ENCODE assay signal across 9 cellular contexts in genomic region chr12:76820888-76821482, GRCh38. TPM values are rescaled to one million over a fixed set of nuclear protein-coding genes. Genes with fewer than 3 reads are reported as not detected.
DNase-seq lines count a peak whose midpoint lies in the region; ATAC-seq, FAIRE-seq and TF ChIP-seq lines count a peak whose summit lies in the region.
"Had no signal": no experiment of that assay in that cellular context is flagged by ENCODE, and none has a peak within 500 bp of the region (broad histone marks: within the 10 kb centered on the region; RNA-seq: fewer than 3 reads in every experiment).

No MANE protein-coding gene starts in this region.

- no peak overlapping the region for H3K4me3 Mint-ChIP-seq in CD4-positive, alpha-beta T cell
- no peak overlapping the region for H3K4me3 Mint-ChIP-seq in activated T-cell treated with anti-CD3 and anti-CD28 coated beads, Interleukin-2, amount 50 U/mL, for 72 hours
- H3K4me3 Mint-ChIP-seq in stimulated activated effector memory CD8-positive, alpha-beta T cell treated with anti-CD3 and anti-CD28 coated beads, Interleukin-12 subunit alpha, Interleukin-12 subunit beta, amount 100 ng/mL, for 72 hours: no peak overlapping the region

- RAD21 ChIA-PET in GM12878 (lab: Charles Lee; ENCODE audit: unreplicated experiment): no interaction called here

- no peaks in the 10 kb centered on the region for H3K4me1 ChIP-seq in GM12878 (ENCODE audit: control insufficient read depth, insufficient read depth, low read length)
- H3K4me1 ChIP-seq in left lung: no peaks in the 10 kb centered on the region

- in situ Hi-C loops in GM12878 (cut with MboI): no loop called here

- no peak overlapping the region for H2AFZ ChIP-seq in GM12878 (ENCODE audit: control insufficient read depth, low read depth, low read length)

- H3K9me3 Mint-ChIP-seq in CD4-positive, alpha-beta T cell: no peaks in the 10 kb centered on the region
- H3K9me3 Mint-ChIP-seq in activated T-cell treated with anti-CD3 and anti-CD28 coated beads, Interleukin-2, amount 50 U/mL, for 72 hours: no peaks in the 10 kb centered on the region
- H3K9me3 Mint-ChIP-seq in stimulated activated effector memory CD8-positive, alpha-beta T cell treated with anti-CD3 and anti-CD28 coated beads, Interleukin-12 subunit alpha, Interleukin-12 subunit beta, amount 100 ng/mL, for 72 hours: no peaks in the 10 kb centered on the region

- no peak for FAIRE-seq in GM12878 (lab: Jason Lieb, UNC)

- DNase-seq in ELF-1 (ENCODE audit: low read depth, low spot score) (peak; percentile 12), Kasumi-1 (lab: John Stamatoyannopoulos, UW) (peak; percentile 38 to 55), GM12878 (ENCODE audit: low read depth, low spot score) (no peak), left lung (no peak)
- no peak for DNase-seq in CD4-positive, alpha-beta T cell
- DNase-seq in activated T-cell treated with anti-CD3 and anti-CD28 coated beads, Interleukin-2, amount 50 U/mL, for 72 hours: no peak
- no peak for DNase-seq in stimulated activated effector memory CD8-positive, alpha-beta T cell treated with anti-CD3 and anti-CD28 coated beads, Interleukin-12 subunit alpha, Interleukin-12 subunit beta, amount 100 ng/mL, for 72 hours (ENCODE audit: low spot score in 2 of 2)

- H3K27ac Mint-ChIP-seq in CD4-positive, alpha-beta T cell: no peak overlapping the region
- no peak overlapping the region for H3K27ac Mint-ChIP-seq in activated T-cell treated with anti-CD3 and anti-CD28 coated beads, Interleukin-2, amount 50 U/mL, for 72 hours
- H3K27ac Mint-ChIP-seq in stimulated activated effector memory CD8-positive, alpha-beta T cell treated with anti-CD3 and anti-CD28 coated beads, Interleukin-12 subunit alpha, Interleukin-12 subunit beta, amount 100 ng/mL, for 72 hours: no peak overlapping the region

- CTCF ChIA-PET in GM12878 (lab: Yijun Ruan, JAX): interaction anchor here (0.7 to 1.8 kb wide), 9 partner anchors 9 to 196 kb away, joined by 3 to 5 read pairs (median 3); partner anchors contain the start of gene ZDHHC17
- CTCF ChIA-PET in CD4-positive, alpha-beta T cell (lab: Charles Lee): no interaction called here

- peak; percentile 16 to 26 (median 25); a peak in 3 of 6 replicates for TF ChIP-seq CTCF in GM12878 (IDR thresholded peaks at IDR 0.05 in 2 of 3, conservative IDR thresholded peaks at IDR 0.05 in 1 of 3; ENCODE audit: control insufficient read depth in 2 of 3, extremely low read depth in 1 of 3, insufficient read depth in 1 of 3, low read depth in 3 of 3, low read length in 3 of 3)
- TF ChIP-seq CTCF in left lung (IDR thresholded peaks at IDR 0.05): peak; percentile 19 to 28
- TF ChIP-seq CTCF in CD4-positive, alpha-beta T cell (IDR thresholded peaks at IDR 0.05): no peak

- H3K9ac ChIP-seq in GM12878 (ENCODE audit: control insufficient read depth, insufficient read depth, low read length): no peak overlapping the region

- H3K27ac ChIP-seq in GM12878 (ENCODE audit: control insufficient read depth, insufficient read depth) (no peak overlapping the region), left lung (no peak overlapping the region)
- no peak overlapping the region for H3K27ac ChIP-seq in CD4-positive, alpha-beta T cell (ENCODE audit: low read depth, low read length)
- H3K27ac ChIP-seq: ovary had no signal

- SMC1A ChIA-PET in GM12878 (lab: Charles Lee; ENCODE audit: uncharacterized antibody, unreplicated experiment): interaction anchor here (0.6 to 1.5 kb wide), 6 partner anchors 12 to 420 kb away, joined by 3 to 5 read pairs (median 3); no protein-coding TSS in a partner anchor

- no peak for ATAC-seq in GM12878
- peak; percentile 41 for ATAC-seq in left lung
- no peak for ATAC-seq in GM19467 (IDR thresholded peaks at IDR 0.05; ENCODE audit: unreplicated experiment)
- no peak for ATAC-seq in CD4-positive, alpha-beta T cell (ENCODE audit: poor library complexity)
- ATAC-seq in activated T-cell treated with anti-CD3 and anti-CD28 coated beads, Interleukin-2, amount 50 U/mL, for 72 hours (replicated peaks in 1 of 2): no peak
- ATAC-seq in stimulated activated effector memory CD8-positive, alpha-beta T cell treated with anti-CD3 and anti-CD28 coated beads, Interleukin-12 subunit alpha, Interleukin-12 subunit beta, amount 100 ng/mL, for 72 hours: no peak

- H3K36me3 ChIP-seq in GM12878 (ENCODE audit: control insufficient read depth in 2 of 2, insufficient read depth in 2 of 2, low read length in 1 of 2) (peaks cover 0 to 8% of the 10 kb centered on the region in 2 experiments; a peak in 2 of 4 replicates), left lung (peaks cover 0 to 11% of the 10 kb centered on the region in 2 donors)
- H3K36me3 ChIP-seq: ovary had no signal

- POLR2A ChIA-PET in GM12878 (lab: Charles Lee): no interaction called here
- POLR2A ChIA-PET in CD4-positive, alpha-beta T cell (lab: Charles Lee): no interaction called here

- H3K4me3 ChIP-seq in GM12878 (no peak overlapping the region), left lung (no peak overlapping the region)
- H3K4me3 ChIP-seq: ovary had no signal

- no peak overlapping the region for H3K4me2 ChIP-seq in GM12878 (ENCODE audit: control insufficient read depth, insufficient read depth)

- no peaks in the 10 kb centered on the region for H3K4me1 Mint-ChIP-seq in CD4-positive, alpha-beta T cell (ENCODE audit: low read depth)
- H3K4me1 Mint-ChIP-seq in activated T-cell treated with anti-CD3 and anti-CD28 coated beads, Interleukin-2, amount 50 U/mL, for 72 hours (ENCODE audit: low read depth): no peaks in the 10 kb centered on the region
- no peaks in the 10 kb centered on the region for H3K4me1 Mint-ChIP-seq in stimulated activated effector memory CD8-positive, alpha-beta T cell treated with anti-CD3 and anti-CD28 coated beads, Interleukin-12 subunit alpha, Interleukin-12 subunit beta, amount 100 ng/mL, for 72 hours

- 57% methylated on average over 2 of the region's 2 CpGs for WGBS in GM12878 (ENCODE audit: insufficient coverage, insufficient replicate concordance, low lambda C conversion rate, missing lambda C conversion rate)

- BruUV-seq in GM12878 (replicated peaks; lab: Mats Ljungman, UMichigan): no TSS peak

- H4K20me1 ChIP-seq in GM12878 (ENCODE audit: control insufficient read depth, insufficient read depth): no peaks in the 10 kb centered on the region

- peaks cover 58% of the 10 kb centered on the region for H3K36me3 Mint-ChIP-seq in CD4-positive, alpha-beta T cell (ENCODE audit: low read depth)
- H3K36me3 Mint-ChIP-seq in activated T-cell treated with anti-CD3 and anti-CD28 coated beads, Interleukin-2, amount 50 U/mL, for 72 hours (ENCODE audit: insufficient read depth in 2 of 2): no peaks in the 10 kb centered on the region
- peaks cover 47% of the 10 kb centered on the region for H3K36me3 Mint-ChIP-seq in stimulated activated effector memory CD8-positive, alpha-beta T cell treated with anti-CD3 and anti-CD28 coated beads, Interleukin-12 subunit alpha, Interleukin-12 subunit beta, amount 100 ng/mL, for 72 hours

- no peaks in the 10 kb centered on the region for H3K27me3 ChIP-seq in GM12878 (replicated peaks in 1 of 2; ENCODE audit: control insufficient read depth in 2 of 2, insufficient read depth in 2 of 2, low read length in 1 of 2)
- H3K27me3 ChIP-seq in left lung: no peaks in the 10 kb centered on the region
- H3K27me3 ChIP-seq in CD4-positive, alpha-beta T cell (ENCODE audit: control insufficient read depth, insufficient read depth, low read length): no peaks in the 10 kb centered on the region
- H3K27me3 ChIP-seq: ovary had no signal

- TF ChIP-seq EP300 in GM12878 (IDR thresholded peaks at IDR 0.05; ENCODE audit: borderline replicate concordance in 1 of 2, control insufficient read depth in 1 of 2, low read depth in 2 of 2, low read length in 2 of 2): no peak

- no peak for TF ChIP-seq RAD21 in GM12878 (IDR thresholded peaks at IDR 0.05; ENCODE audit: insufficient read depth, low read depth, low read length)

- H3K27me3 Mint-ChIP-seq in CD4-positive, alpha-beta T cell: no peaks in the 10 kb centered on the region
- H3K27me3 Mint-ChIP-seq in activated T-cell treated with anti-CD3 and anti-CD28 coated beads, Interleukin-2, amount 50 U/mL, for 72 hours (ENCODE audit: low read depth): no peaks in the 10 kb centered on the region

- TF ChIP-seq POLR2A in GM12878 (IDR thresholded peaks at IDR 0.05; ENCODE audit: low read depth, low read length): no peak

- intact Hi-C loops in GM12878 (cut with micrococcal nuclease; ENCODE audit: unreplicated experiment) (no loop called here), left lung (cut with DNase I) (no loop called here)
- intact Hi-C loops in CD4-positive, alpha-beta T cell (cut with DNase I, micrococcal nuclease): no loop called here

- H3K9me3 ChIP-seq in GM12878 (replicated peaks; ENCODE audit: control insufficient read depth, insufficient read depth, low read length) (no peaks in the 10 kb centered on the region), left lung (no peaks in the 10 kb centered on the region)
- H3K9me3 ChIP-seq in CD4-positive, alpha-beta T cell (ENCODE audit: control insufficient read depth, low read length): no peaks in the 10 kb centered on the region
- H3K9me3 ChIP-seq: ovary had no signal

- no peaks in the 10 kb centered on the region for H3K79me2 ChIP-seq in GM12878 (ENCODE audit: control insufficient read depth, insufficient read depth, low read length)

RNA-seq across cellular contexts. Expression of gene ZDHHC17, which starts 57.1 kb away (rescaled TPM):
- 142 and 151 TPM in 2 replicates for total RNA-seq in GM12878 (2013; cell fraction: nucleolus; rRNA removed)
- total RNA-seq in GM12878 (2014; rRNA removed) (27.7 and 29.7 TPM in 2 replicates), GM12878 (2014; rRNA removed; fragmentation: Illumina TruSeq; extraction: Trizol) (26.7 and 30.7 TPM in 2 replicates), GM12878 (2021) (19.0 and 19.2 TPM in 2 replicates), left lung (10 to 100 TPM; 26.8 to 32.1 TPM)
- polyA plus RNA-seq in GM12878 (2011; ENCODE audit: low read depth): 9.1 TPM
- polyA plus RNA-seq in GM12878 (2011; rRNA removed) (50.0 and 67.2 TPM in 2 replicates), GM12878 (2014; fragmentation: Illumina TruSeq; extraction: Trizol) (19.4 and 26.8 TPM in 2 replicates), GM12878 (2014; fragmentation: Nextera tagmentation; extraction: Ambion mirVana) (1 to 10 TPM; 4.3 to 4.9 TPM), GM12878 (2014; rRNA removed) (18.7 and 21.8 TPM in 2 replicates), GM12878 (2016; fragmentation: Nextera tagmentation; extraction: Ambion mirVana) (10 to 100 TPM; 12.0 to 13.1 TPM)
- polyA plus RNA-seq in GM12878 (2011; cell fraction: cytosol; rRNA removed): 17.4 and 21.8 TPM in 2 replicates
- 93.8 and 118 TPM in 2 replicates for polyA plus RNA-seq in GM12878 (2011; cell fraction: nucleus; rRNA removed)
- 13.8 TPM in 2 replicates for polyA plus RNA-seq in GM12878 (2012)
- polyA minus RNA-seq in GM12878 (2011; rRNA and poly(A)+ RNA removed): 107 and 169 TPM in 2 replicates
- polyA minus RNA-seq in GM12878 (2011; cell fraction: cytosol; rRNA and poly(A)+ RNA removed): 20.6 and 22.5 TPM in 2 replicates
- polyA minus RNA-seq in GM12878 (2011; cell fraction: nucleus; rRNA and poly(A)+ RNA removed): 86.8 and 118 TPM in 2 replicates
- 10 to 100 TPM; 36.4 to 42.6 TPM for total RNA-seq in CD4-positive, alpha-beta T cell
- total RNA-seq in activated T-cell treated with anti-CD3 and anti-CD28 coated beads, Interleukin-2, amount 50 U/mL, for 72 hours: 10 to 100 TPM; 26.0 to 28.7 TPM

RNA-seq across cellular contexts. Expression of gene CSRP2, which starts 57.8 kb away (rescaled TPM):
- 0.86 and 1.3 TPM in 2 replicates for total RNA-seq in GM12878 (2013; cell fraction: nucleolus; rRNA removed)
- total RNA-seq in GM12878 (2014; rRNA removed) (0.17 and 0.38 TPM in 2 replicates), GM12878 (2014; rRNA removed; fragmentation: Illumina TruSeq; extraction: Trizol) (0.23 and 0.27 TPM in 2 replicates), GM12878 (2021) (1.0 and 1.6 TPM in 2 replicates), left lung (10 to 100 TPM; 24.8 to 28.9 TPM)
- polyA plus RNA-seq in GM12878 (2011; ENCODE audit: low read depth): 0.94 TPM
- polyA plus RNA-seq in GM12878 (2011; rRNA removed) (1.2 and 1.3 TPM in 2 replicates), GM12878 (2014; fragmentation: Illumina TruSeq; extraction: Trizol) (0.06 and 0.32 TPM in 2 replicates), GM12878 (2014; fragmentation: Nextera tagmentation; extraction: Ambion mirVana) (under 1 TPM; 0.47 to 0.69 TPM), GM12878 (2014; rRNA removed) (0.08 TPM in 2 replicates), GM12878 (2016; fragmentation: Nextera tagmentation; extraction: Ambion mirVana) (under 1 TPM; 0.58 to 0.64 TPM)
- 0.82 and 0.85 TPM in 2 replicates for polyA plus RNA-seq in GM12878 (2011; cell fraction: cytosol; rRNA removed)
- 0.45 and 0.70 TPM in 2 replicates for polyA plus RNA-seq in GM12878 (2011; cell fraction: nucleus; rRNA removed)
- 1.0 and 1.1 TPM in 2 replicates for polyA plus RNA-seq in GM12878 (2012)
- 0.93 and 1.0 TPM in 2 replicates for polyA minus RNA-seq in GM12878 (2011; rRNA and poly(A)+ RNA removed)
- not detected in 2 replicates for polyA minus RNA-seq in GM12878 (2011; cell fraction: cytosol; rRNA and poly(A)+ RNA removed)
- 0.48 and 2.0 TPM in 2 replicates for polyA minus RNA-seq in GM12878 (2011; cell fraction: nucleus; rRNA and poly(A)+ RNA removed)
- not detected for total RNA-seq in CD4-positive, alpha-beta T cell
- total RNA-seq in activated T-cell treated with anti-CD3 and anti-CD28 coated beads, Interleukin-2, amount 50 U/mL, for 72 hours: 1 to 10 TPM in 1 of 2 donors, under 1 TPM in 1; 0.65 to 3.3 TPM

Comparison
In these comparisons a context has a peak if more than half of its experiments do, and no peak if none do; other contexts are left out.
1. DNase-seq: peak in ELF-1 (single experiment) and Kasumi-1 (2 of 2); none in GM12878 (single experiment), left lung (0 of 2), CD4-positive, alpha-beta T cell (0 of 10), activated T-cell treated with anti-CD3 and anti-CD28 coated beads, Interleukin-2, amount 50 U/mL, for 72 hours (0 of 2) and stimulated activated effector memory CD8-positive, alpha-beta T cell treated with anti-CD3 and anti-CD28 coated beads, Interleukin-12 subunit alpha, Interleukin-12 subunit beta, amount 100 ng/mL, for 72 hours (0 of 2).
2. RNA of gene CSRP2, which starts 57.8 kb away (total RNA-seq): 24.8 to 28.9 TPM in left lung; 0.65 to 3.3 TPM in activated T-cell treated with anti-CD3 and anti-CD28 coated beads, Interleukin-2, amount 50 U/mL, for 72 hours, 0.17 to 1.6 TPM in GM12878 and not detected in CD4-positive, alpha-beta T cell; every median in the first group is over 4 times any median in the second.